16 cellular contexts compared by ENCODE assay signal in the genomic region with DNA sequence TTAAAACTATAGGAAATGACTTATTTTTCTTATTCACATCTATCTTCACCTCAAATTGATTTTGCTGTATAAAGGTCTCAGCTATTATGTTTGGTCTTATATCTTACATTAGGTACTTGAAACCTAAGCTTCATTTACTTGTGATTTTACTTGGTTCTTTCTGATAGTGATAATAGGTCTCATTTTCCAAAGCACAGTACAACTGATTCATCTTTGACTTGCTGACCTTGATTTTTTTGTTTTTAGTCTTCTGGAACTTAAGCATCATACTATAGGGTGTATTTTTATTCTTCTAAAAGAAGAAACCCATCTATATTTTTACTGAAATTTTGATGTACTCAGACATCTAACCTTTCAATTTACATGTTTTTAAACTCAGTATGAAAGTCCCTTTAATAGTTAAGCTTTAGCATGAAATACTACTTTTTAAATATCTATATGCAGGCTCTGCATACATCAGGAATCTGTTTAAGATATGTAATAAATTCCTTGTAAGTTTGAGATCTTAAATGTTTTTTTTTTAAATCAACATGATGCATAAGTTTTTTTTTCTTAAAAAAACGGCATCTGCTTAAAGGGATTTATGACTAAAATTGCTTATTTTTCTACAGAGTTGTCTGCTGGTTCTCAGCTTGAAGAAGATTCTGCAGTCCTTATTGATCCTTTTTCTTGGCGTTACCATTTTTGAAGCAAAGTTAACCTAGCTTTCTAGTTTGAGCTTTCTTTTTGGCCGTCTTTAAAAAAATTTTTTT. TPM values are rescaled to one million over a fixed set of nuclear protein-coding genes. Genes with fewer than 3 reads are reported as not detected.
DNase-seq lines count a peak whose midpoint lies in the region; ATAC-seq, FAIRE-seq and TF ChIP-seq lines count a peak whose summit lies in the region.
"Had no signal": no experiment of that assay in that cellular context is flagged by ENCODE, and none has a peak within 500 bp of the region (broad histone marks: within the 10 kb centered on the region; RNA-seq: fewer than 3 reads in every experiment).

No MANE protein-coding gene starts in this region.

- ATAC-seq in activated naive CD4-positive, alpha-beta T cell treated with anti-CD3 and anti-CD28 coated beads, Interleukin-2, amount 50 U/mL, for 72 hours = peak; percentile 30 to 76
- ATAC-seq in Right ventricle myocardium superior (ENCODE audit: poor library complexity) = no peak
- ATAC-seq: stimulated activated naive B cell treated with anti-CD40 and anti-IgM and Interleukin-4, amounts not matched to agents 10 μg/mL and 1 μg/mL and 100 μg/mL, for 72 hours had no signal

- DNase-seq in activated naive CD4-positive, alpha-beta T cell treated with anti-CD3 and anti-CD28 coated beads for 36 hours = no peak
- DNase-seq in activated naive CD4-positive, alpha-beta T cell treated with Interleukin-2 at 50 U/mL for 16 hours = no peak
- DNase-seq in HCEC 1CT = peak; percentile 20
- no peak for DNase-seq in activated naive CD4-positive, alpha-beta T cell treated with anti-CD3 and anti-CD28 coated beads, Interleukin-2, amount 50 U/mL, for 72 hours (ENCODE audit: low spot score in 2 of 2)
- no peak for DNase-seq in small intestine
- no peak for DNase-seq in endodermal cell
- DNase-seq in NCI-H2171 treated with DMSO at 0.1 percent for 48 hours (lab: John Stamatoyannopoulos, UW) = no peak
- DNase-seq in Right ventricle myocardium superior = no peak
- DNase-seq: activated CD4-positive, alpha-beta T cell treated with anti-CD3 and anti-CD28 coated beads, Interleukin-2, amount 50 U/mL, for 4 hours; effector memory CD4-positive, alpha-beta T cell; hypothalamus; NCI-H1105; stimulated activated naive B cell treated with anti-CD40 and anti-IgM and Interleukin-4, amounts not matched to agents 10 μg/mL and 1 μg/mL and 100 μg/mL, for 72 hours had no signal

- H3K4me1 Mint-ChIP-seq in activated naive CD4-positive, alpha-beta T cell treated with anti-CD3 and anti-CD28 coated beads for 36 hours (ENCODE audit: low read depth) = peaks cover 88% of the 10 kb centered on the region
- peaks cover 56% of the 10 kb centered on the region for H3K4me1 Mint-ChIP-seq in endodermal cell

- H3K36me3 Mint-ChIP-seq in activated naive CD4-positive, alpha-beta T cell treated with anti-CD3 and anti-CD28 coated beads for 36 hours (ENCODE audit: low read depth) = peaks cover 13% of the 10 kb centered on the region
- peaks cover 0 to 5% of the 10 kb centered on the region in 2 donors for H3K36me3 Mint-ChIP-seq in activated naive CD4-positive, alpha-beta T cell treated with anti-CD3 and anti-CD28 coated beads, Interleukin-2, amount 50 U/mL, for 72 hours
- peaks cover 10% of the 10 kb centered on the region for H3K36me3 Mint-ChIP-seq in endodermal cell (ENCODE audit: low read depth)

- no peak overlapping the region for H3K27ac ChIP-seq in small intestine (ENCODE audit: low read depth in 1 of 2, low read length in 1 of 2)
- no peak overlapping the region for H3K27ac ChIP-seq in endodermal cell (ENCODE audit: low read depth, low read length)
- H3K27ac ChIP-seq: parathyroid adenoma, skin epidermis had no signal

- H3K27me3 Mint-ChIP-seq in activated naive CD4-positive, alpha-beta T cell treated with anti-CD3 and anti-CD28 coated beads for 36 hours (ENCODE audit: low read depth) = no peaks in the 10 kb centered on the region
- no peaks in the 10 kb centered on the region for H3K27me3 Mint-ChIP-seq in endodermal cell (ENCODE audit: insufficient read depth)
- H3K27me3 Mint-ChIP-seq: stimulated activated naive B cell treated with anti-CD40 and anti-IgM and Interleukin-4, amounts not matched to agents 10 μg/mL and 1 μg/mL and 100 μg/mL, for 72 hours had no signal

- no peak overlapping the region for H3K4me3 ChIP-seq in small intestine (ENCODE audit: low read depth in 1 of 2, low read length in 2 of 2)
- H3K4me3 ChIP-seq in endodermal cell (ENCODE audit: low read length) = no peak overlapping the region
- H3K4me3 ChIP-seq: skin epidermis had no signal

- H3K27me3 ChIP-seq in small intestine (ENCODE audit: control insufficient read depth in 2 of 2, insufficient read depth in 2 of 2, low read length in 2 of 2) (no peaks in the 10 kb centered on the region), endodermal cell (ENCODE audit: control insufficient read depth, insufficient read depth, low read length, poor library complexity, severe bottlenecking) (no peaks in the 10 kb centered on the region)

- H3K36me3 ChIP-seq in small intestine (ENCODE audit: control insufficient read depth in 2 of 2, insufficient read depth in 2 of 2, low read length in 2 of 2) = no peaks in the 10 kb centered on the region
- H3K36me3 ChIP-seq in endodermal cell (ENCODE audit: control insufficient read depth, insufficient read depth, low read length) = peaks cover 41% of the 10 kb centered on the region

- H3K9me3 ChIP-seq in small intestine (ENCODE audit: control insufficient read depth, low read depth) (no peaks in the 10 kb centered on the region), endodermal cell (ENCODE audit: control insufficient read depth, low read length) (no peaks in the 10 kb centered on the region)

- 50 to 65% (median 63%) methylated on average over 3 of the region's 3 CpGs for WGBS in small intestine, 3 donors
- 92 to 100% methylated on average over 1 to 3 of the region's 3 CpGs for WGBS in endodermal cell (ENCODE audit: insufficient coverage in 1 of 2, insufficient read length in 1 of 2), 2 experiments

- H3K27ac Mint-ChIP-seq in activated naive CD4-positive, alpha-beta T cell treated with anti-CD3 and anti-CD28 coated beads for 36 hours = peak overlapping the region; percentile 76
- H3K27ac Mint-ChIP-seq in activated naive CD4-positive, alpha-beta T cell treated with anti-CD3 and anti-CD28 coated beads, Interleukin-2, amount 50 U/mL, for 72 hours = peak overlapping the region; percentile 14 to 83
- H3K27ac Mint-ChIP-seq in endodermal cell = no peak overlapping the region

- intact Hi-C loops in activated naive CD4-positive, alpha-beta T cell treated with anti-CD3 and anti-CD28 coated beads for 36 hours (cut with micrococcal nuclease) = loop anchor here (1.0 kb wide), 2 partner anchors 14 to 108 kb away; a partner anchor contains a TSS
- intact Hi-C loops in Right ventricle myocardium superior (cut with DNase I) = no loop called here

- no peak overlapping the region for H3K4me3 Mint-ChIP-seq in activated naive CD4-positive, alpha-beta T cell treated with anti-CD3 and anti-CD28 coated beads for 36 hours
- no peak overlapping the region for H3K4me3 Mint-ChIP-seq in endodermal cell
- H3K4me3 Mint-ChIP-seq: stimulated activated naive B cell treated with anti-CD40 and anti-IgM and Interleukin-4, amounts not matched to agents 10 μg/mL and 1 μg/mL and 100 μg/mL, for 72 hours had no signal

- H3K9ac ChIP-seq in endodermal cell (ENCODE audit: extremely low read depth, low read length, poor library complexity, severe bottlenecking) = no peak overlapping the region
- H3K9ac ChIP-seq: parathyroid adenoma had no signal

- FAIRE-seq in small intestine (lab: Jason Lieb, UNC) = peak; percentile 93
- FAIRE-seq: bronchial epithelial cell had no signal

- H3K4me1 ChIP-seq in small intestine (ENCODE audit: control insufficient read depth in 2 of 2, insufficient read depth in 1 of 2, low read depth in 1 of 2, low read length in 1 of 2) = peaks cover 0 to 6% of the 10 kb centered on the region in 2 donors
- peaks cover 3% of the 10 kb centered on the region for H3K4me1 ChIP-seq in endodermal cell (ENCODE audit: control insufficient read depth, insufficient read depth, low read length)

- no peak for TF ChIP-seq CTCF in endodermal cell (conservative IDR thresholded peaks at IDR 0.05)

- H3K9me3 Mint-ChIP-seq in activated naive CD4-positive, alpha-beta T cell treated with anti-CD3 and anti-CD28 coated beads for 36 hours = no peaks in the 10 kb centered on the region
- no peaks in the 10 kb centered on the region for H3K9me3 Mint-ChIP-seq in activated naive CD4-positive, alpha-beta T cell treated with anti-CD3 and anti-CD28 coated beads, Interleukin-2, amount 50 U/mL, for 72 hours
- H3K9me3 Mint-ChIP-seq in endodermal cell = no peaks in the 10 kb centered on the region
- H3K9me3 Mint-ChIP-seq: stimulated activated naive B cell treated with anti-CD40 and anti-IgM and Interleukin-4, amounts not matched to agents 10 μg/mL and 1 μg/mL and 100 μg/mL, for 72 hours had no signal

- CTCF ChIA-PET in activated naive CD4-positive, alpha-beta T cell treated with anti-CD3 and anti-CD28 coated beads for 36 hours (lab: Charles Lee) = interaction anchor here (0.6 to 1.5 kb wide), 2 partner anchors 30 to 35 kb away, joined by 3 to 4 read pairs; a partner anchor contains a TSS

RNA-seq across cellular contexts. Expression of a gene that starts 13.3 kb away (rescaled TPM):
- total RNA-seq in activated naive CD4-positive, alpha-beta T cell treated with anti-CD3 and anti-CD28 coated beads for 36 hours = 100 to 1,000 TPM; 137 to 164 TPM
- 100 to 1,000 TPM; 160 to 182 TPM for total RNA-seq in activated naive CD4-positive, alpha-beta T cell treated with anti-CD3 and anti-CD28 coated beads, Interleukin-2, amount 50 U/mL, for 72 hours
- polyA plus RNA-seq in small intestine = 100 to 1,000 TPM in 1 of 3 donors, 10 to 100 TPM in 2; 63.1 to 128 (median 72.7) TPM
- 100 to 1,000 TPM; 250 to 279 TPM for total RNA-seq in endodermal cell
- polyA plus RNA-seq in endodermal cell (2013, experiment 1 of 2) = 439 TPM
- polyA plus RNA-seq in endodermal cell (2013, experiment 2 of 2) = 415 TPM
- total RNA-seq in Right ventricle myocardium superior = 111 TPM

RNA-seq across cellular contexts. Expression of a gene that starts 34.9 kb away (rescaled TPM):
- total RNA-seq in activated naive CD4-positive, alpha-beta T cell treated with anti-CD3 and anti-CD28 coated beads for 36 hours = 10 to 100 TPM; 68.8 to 74.3 TPM
- total RNA-seq in activated naive CD4-positive, alpha-beta T cell treated with anti-CD3 and anti-CD28 coated beads, Interleukin-2, amount 50 U/mL, for 72 hours = 100 to 1,000 TPM in 1 of 2 donors, 10 to 100 TPM in 1; 85.7 to 111 TPM
- polyA plus RNA-seq in small intestine = 10 to 100 TPM; 43.6 to 58.9 (median 56.5) TPM
- total RNA-seq in endodermal cell (100 to 1,000 TPM; 128 to 142 TPM), Right ventricle myocardium superior (142 TPM)
- 193 TPM for polyA plus RNA-seq in endodermal cell (2013, experiment 1 of 2)
- 186 TPM for polyA plus RNA-seq in endodermal cell (2013, experiment 2 of 2)
